8 cellular contexts compared by ENCODE assay signal in the genomic region with DNA sequence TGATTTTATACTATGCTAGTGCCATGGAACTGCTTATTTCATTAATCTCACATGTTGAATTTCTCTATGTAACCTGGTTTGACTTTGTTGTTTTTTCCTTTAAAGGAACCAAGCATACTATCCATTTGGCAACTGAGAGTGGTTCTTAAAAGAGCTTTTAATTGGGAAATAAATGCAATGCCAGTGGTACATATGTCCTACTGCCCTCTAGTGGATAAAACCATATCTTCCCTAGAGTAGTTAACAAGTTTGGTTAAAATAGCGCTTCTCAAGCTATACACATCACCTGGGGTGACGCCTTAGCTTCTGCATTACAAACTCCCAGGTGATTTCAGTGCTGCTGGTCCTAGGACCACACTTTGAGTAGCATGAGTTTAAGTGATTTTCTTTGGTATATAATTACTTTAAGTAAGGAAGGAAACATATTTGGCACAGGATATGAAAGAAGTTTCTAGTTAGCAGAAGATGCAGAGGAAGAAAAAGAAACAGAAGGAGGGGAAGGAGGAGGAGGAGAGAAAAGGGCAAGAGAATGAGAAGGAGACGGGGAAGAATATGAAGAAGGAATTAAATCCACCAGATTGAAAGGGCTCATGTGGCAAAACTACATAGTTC. TPM values are rescaled to one million over a fixed set of nuclear protein-coding genes. Genes with fewer than 3 reads are reported as not detected.
DNase-seq lines count a peak whose midpoint lies in the region; ATAC-seq and TF ChIP-seq lines count a peak whose summit lies in the region.

No MANE protein-coding gene starts in this region.

- intact Hi-C loops in esophagus muscularis mucosa (cut with DNase I) = loop anchor here (5.0 kb wide), 1 partner anchor 605 kb away; no protein-coding TSS in a partner anchor

- DNase-seq in ACHN (peak; percentile 38), esophagus muscularis mucosa (ENCODE audit: extremely low spot score) (no peak), occipital lobe (lab: John Stamatoyannopoulos, UW) (no peak)
- DNase-seq in activated naive CD4-positive, alpha-beta T cell treated with Interleukin-2 at 50 U/mL for 16 hours = no peak

- no peaks in the 10 kb centered on the region for H4K20me1 ChIP-seq in OCI-LY1 (ENCODE audit: insufficient read depth, low read length)

- H3K79me2 ChIP-seq in OCI-LY1 (ENCODE audit: insufficient read depth, low read length) = no peaks in the 10 kb centered on the region
- no peaks in the 10 kb centered on the region for H3K79me2 ChIP-seq in parathyroid adenoma

- no peak overlapping the region for H3K4me3 ChIP-seq in OCI-LY1 (ENCODE audit: low read depth, low read length, poor library complexity, severe bottlenecking)
- H3K4me3 ChIP-seq in esophagus muscularis mucosa = no peak overlapping the region
- H3K4me3 ChIP-seq in parathyroid adenoma (ENCODE audit: low read depth, low read length) = no peak overlapping the region

- no peaks in the 10 kb centered on the region for H3K9me2 ChIP-seq in OCI-LY1 (ENCODE audit: low read depth, low read length)

- no peaks in the 10 kb centered on the region for H3F3A ChIP-seq in OCI-LY1 (ENCODE audit: insufficient read depth, low read length)

- H3K27ac ChIP-seq in OCI-LY1 (ENCODE audit: low read depth, low read length, poor library complexity, severe bottlenecking) (no peak overlapping the region), esophagus muscularis mucosa (replicated peaks in 1 of 4) (peak overlapping the region in 2 of 4 donors; percentile 40 to 45), parathyroid adenoma (no peak overlapping the region)

- no peak for TF ChIP-seq EP300 in esophagus muscularis mucosa (IDR thresholded peaks at IDR 0.05)

- ATAC-seq in GM18867 (IDR thresholded peaks at IDR 0.05; ENCODE audit: unreplicated experiment) = peak; percentile 75
- ATAC-seq in HG03521 (IDR thresholded peaks at IDR 0.05; ENCODE audit: unreplicated experiment) = peak; percentile 62

- 64% methylated on average over 3 of the region's 3 CpGs for WGBS in esophagus muscularis mucosa

- in situ Hi-C loops in ACHN (cut with HindIII; ENCODE audit: low pct_ligation_motif_present, low pct_unique_long_range_greater_than_20kb, low sequenced_read_pairs) = no loop called here

- H3K36me3 ChIP-seq in OCI-LY1 (ENCODE audit: insufficient read depth, low read length) (no peaks in the 10 kb centered on the region), esophagus muscularis mucosa (no peaks in the 10 kb centered on the region), parathyroid adenoma (ENCODE audit: control insufficient read depth, insufficient read depth, low read length) (no peaks in the 10 kb centered on the region)

- H3K9me3 ChIP-seq in OCI-LY1 (ENCODE audit: low read length) = no peaks in the 10 kb centered on the region
- no peaks in the 10 kb centered on the region for H3K9me3 ChIP-seq in esophagus muscularis mucosa
- no peaks in the 10 kb centered on the region for H3K9me3 ChIP-seq in parathyroid adenoma (ENCODE audit: control insufficient read depth, low read length)

- TF ChIP-seq CTCF in OCI-LY1 (IDR thresholded peaks at IDR 0.05; ENCODE audit: low read length) = peak; percentile 69
- peak in 2 of 3 experiments; percentile 38 to 55 for TF ChIP-seq CTCF in esophagus muscularis mucosa (IDR thresholded peaks at IDR 0.05)
- peak; percentile 62 for TF ChIP-seq CTCF in parathyroid adenoma (IDR thresholded peaks at IDR 0.05)

- H3K4me2 ChIP-seq in OCI-LY1 (ENCODE audit: low read length) = no peak overlapping the region
- H3K4me2 ChIP-seq in parathyroid adenoma (ENCODE audit: low read length) = no peak overlapping the region

- H3K9ac ChIP-seq in OCI-LY1 (ENCODE audit: low read length) (no peak overlapping the region), parathyroid adenoma (no peak overlapping the region)

- no peak for TF ChIP-seq POLR2A in esophagus muscularis mucosa (IDR thresholded peaks at IDR 0.05; ENCODE audit: low read depth)

- H3K27me3 ChIP-seq in OCI-LY1 (ENCODE audit: insufficient read depth, low read length) = no peaks in the 10 kb centered on the region
- H3K27me3 ChIP-seq in esophagus muscularis mucosa = no peaks in the 10 kb centered on the region
- H3K27me3 ChIP-seq in parathyroid adenoma (ENCODE audit: control insufficient read depth, insufficient read depth, low read length) = no peaks in the 10 kb centered on the region

- H3K4me1 ChIP-seq in OCI-LY1 (ENCODE audit: insufficient read depth, low read length, severe bottlenecking) (no peaks in the 10 kb centered on the region), esophagus muscularis mucosa (peaks cover 0 to 6% (median 2%) of the 10 kb centered on the region in 4 donors), parathyroid adenoma (no peaks in the 10 kb centered on the region)

- H2AFZ ChIP-seq in OCI-LY1 (ENCODE audit: low read length) = no peak overlapping the region
- no peak overlapping the region for H2AFZ ChIP-seq in parathyroid adenoma

RNA-seq across cellular contexts. Expression of gene FGF10, which starts 56.8 kb away (rescaled TPM):
- total RNA-seq in esophagus muscularis mucosa (10 to 100 TPM in 1 of 4 donors, 1 to 10 TPM in 3; 3.7 to 10.4 (median 5.0) TPM), occipital lobe (0.47 TPM)
